ENCODE assay signal across 12 cellular contexts in the genomic region with DNA sequence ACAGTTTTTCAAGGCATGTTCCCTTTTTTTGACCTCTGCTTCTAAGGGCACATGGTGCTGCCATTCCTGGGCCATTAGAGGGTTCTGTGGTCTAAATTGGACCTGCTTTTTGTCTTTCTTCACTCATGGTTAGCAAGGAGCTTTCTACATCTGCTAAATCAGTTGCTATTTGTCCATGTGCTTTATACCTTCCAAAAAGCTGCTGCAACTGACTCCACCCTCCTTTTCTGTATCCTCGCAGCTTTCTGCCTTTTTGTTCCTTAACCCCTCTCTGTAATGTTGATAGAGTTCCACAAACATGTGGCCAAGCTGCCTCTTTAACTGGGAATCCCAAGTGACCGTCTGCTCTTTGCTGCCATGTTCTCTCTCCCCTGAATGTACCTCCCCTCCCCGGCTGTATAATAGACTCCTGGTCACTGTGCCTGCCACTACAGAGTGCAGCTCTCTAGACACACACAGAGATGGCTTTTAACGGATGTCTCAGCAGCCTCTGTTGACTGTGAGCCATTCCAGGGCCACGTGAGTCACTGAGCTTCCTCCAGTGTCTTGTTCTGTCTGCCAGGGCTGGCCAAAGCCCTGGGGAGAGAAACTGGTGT. TPM values are rescaled to one million over a fixed set of nuclear protein-coding genes. Genes with fewer than 3 reads are reported as not detected.
DNase-seq lines count a peak whose midpoint lies in the region; ATAC-seq and TF ChIP-seq lines count a peak whose summit lies in the region.
"Had no signal": no experiment of that assay in that cellular context is flagged by ENCODE, and none has a peak within 500 bp of the region (broad histone marks: within the 10 kb centered on the region; RNA-seq: fewer than 3 reads in every experiment).

No MANE protein-coding gene starts in this region.

- ATAC-seq in left lung (peak; percentile 38), upper lobe of right lung (peak; percentile 32), GM23338 (no peak), WTC11 (no peak)
- ATAC-seq: natural killer cell had no signal

- POLR2A ChIA-PET in WTC11 (lab: Charles Lee), result no interaction called here

- H4K20me1 ChIP-seq in GM23338 (replicated peaks; ENCODE audit: insufficient read depth), result no peaks in the 10 kb centered on the region

- H2AFZ ChIP-seq in GM23338, result no peak overlapping the region; the same call in 1 of the 2 replicates

- no peak overlapping the region for H3K4me3 ChIP-seq in left lung
- H3K4me3 ChIP-seq in upper lobe of right lung, result no peak overlapping the region
- H3K4me3 ChIP-seq in GM23338, result no peak overlapping the region

- peak; percentile 3 for DNase-seq in DMS53 (lab: John Stamatoyannopoulos, UW)
- DNase-seq in DMS53 treated with DMSO at 0.1 percent for 48 hours (lab: John Stamatoyannopoulos, UW; ENCODE audit: unreplicated experiment), result no peak
- no peak for DNase-seq in chondrocyte (ENCODE audit: low spot score)
- no peak for DNase-seq in left lung
- DNase-seq in upper lobe of right lung, result no peak
- no peak for DNase-seq in GM23338 (ENCODE audit: low spot score)
- no peak for DNase-seq in WTC11 (ENCODE audit: low spot score)
- no peak for DNase-seq in NCI-H2171 treated with DMSO at 0.1 percent for 48 hours (lab: John Stamatoyannopoulos, UW)
- DNase-seq: 8988T; activated naive CD4-positive, alpha-beta T cell; natural killer cell had no signal

- no peaks in the 10 kb centered on the region for H3K27me3 Mint-ChIP-seq in chondrocyte (ENCODE audit: low read depth)
- peaks cover 6% of the 10 kb centered on the region for H3K27me3 Mint-ChIP-seq in GM23338 (ENCODE audit: insufficient read depth, low read depth, poor library complexity)
- no peaks in the 10 kb centered on the region for H3K27me3 Mint-ChIP-seq in WTC11 (ENCODE audit: low read depth)

- H3K4me2 ChIP-seq in GM23338, result no peak overlapping the region

- TF ChIP-seq CTCF in chondrocyte (IDR thresholded peaks at IDR 0.05) (no peak), left lung (IDR thresholded peaks at IDR 0.05) (no peak), upper lobe of right lung (IDR thresholded peaks at IDR 0.05) (no peak), GM23338 (conservative IDR thresholded peaks at IDR 0.05; ENCODE audit: low read depth in 2 of 2) (no peak), WTC11 (IDR thresholded peaks at IDR 0.05) (no peak)

- no peaks in the 10 kb centered on the region for H3K79me2 ChIP-seq in GM23338 (replicated peaks; ENCODE audit: insufficient read depth)

- H3K4me1 Mint-ChIP-seq in chondrocyte (ENCODE audit: low read depth) (peaks cover 34% of the 10 kb centered on the region), GM23338 (no peaks in the 10 kb centered on the region), WTC11 (no peaks in the 10 kb centered on the region)
- H3K4me1 Mint-ChIP-seq: natural killer cell had no signal

- H3K27me3 ChIP-seq in left lung (no peaks in the 10 kb centered on the region), upper lobe of right lung (no peaks in the 10 kb centered on the region), GM23338 (ENCODE audit: insufficient read depth) (no peaks in the 10 kb centered on the region)

- peak overlapping the region in 1 of 2 donors; percentile 7 for H3K27ac ChIP-seq in left lung
- no peak overlapping the region for H3K27ac ChIP-seq in upper lobe of right lung
- no peak overlapping the region for H3K27ac ChIP-seq in GM23338 (ENCODE audit: low read depth)

- H3K4me1 ChIP-seq in left lung (no peaks in the 10 kb centered on the region), upper lobe of right lung (no peaks in the 10 kb centered on the region), GM23338 (ENCODE audit: insufficient read depth) (no peaks in the 10 kb centered on the region)

- H3K27ac Mint-ChIP-seq in chondrocyte (ENCODE audit: unreplicated experiment) (peak overlapping the region; percentile 79), GM23338 (no peak overlapping the region), WTC11 (no peak overlapping the region)
- H3K27ac Mint-ChIP-seq: natural killer cell had no signal

- H3K36me3 ChIP-seq in left lung, result no peaks in the 10 kb centered on the region
- H3K36me3 ChIP-seq in upper lobe of right lung, result no peaks in the 10 kb centered on the region
- no peaks in the 10 kb centered on the region for H3K36me3 ChIP-seq in GM23338 (ENCODE audit: insufficient read depth)

- H3K36me3 Mint-ChIP-seq in chondrocyte (ENCODE audit: low read depth) (no peaks in the 10 kb centered on the region), GM23338 (ENCODE audit: low read depth) (no peaks in the 10 kb centered on the region), WTC11 (no peaks in the 10 kb centered on the region)
- H3K36me3 Mint-ChIP-seq: natural killer cell had no signal

- intact Hi-C loops in left lung (cut with DNase I) (no loop called here), upper lobe of right lung (cut with DNase I) (no loop called here)

- H3K4me3 Mint-ChIP-seq in chondrocyte (ENCODE audit: unreplicated experiment), result no peak overlapping the region
- no peak overlapping the region for H3K4me3 Mint-ChIP-seq in GM23338
- H3K4me3 Mint-ChIP-seq in WTC11, result no peak overlapping the region
- H3K4me3 Mint-ChIP-seq: natural killer cell had no signal

- H3K9me3 ChIP-seq in left lung, result no peaks in the 10 kb centered on the region
- no peaks in the 10 kb centered on the region for H3K9me3 ChIP-seq in upper lobe of right lung

- no peaks in the 10 kb centered on the region for H3K9me2 ChIP-seq in GM23338 (ENCODE audit: insufficient read depth)

- H3K9me3 Mint-ChIP-seq in chondrocyte (ENCODE audit: low read depth) (no peaks in the 10 kb centered on the region), GM23338 (no peaks in the 10 kb centered on the region), WTC11 (no peaks in the 10 kb centered on the region)
- H3K9me3 Mint-ChIP-seq: natural killer cell had no signal

- H3F3A ChIP-seq in GM23338 (replicated peaks; ENCODE audit: low read depth), result no peaks in the 10 kb centered on the region

- CTCF ChIA-PET in WTC11 (lab: Charles Lee), result interaction anchor here (0.6 kb wide), 1 partner anchor 96 kb away, joined by 3 read pairs; no protein-coding TSS in a partner anchor

TF ChIP-seq in GM23338, 12 proteins besides CTCF, POLR2A, EP300 and RAD21 (continues in another document):
- TF ChIP-seq EZH2phosphoT487 (IDR thresholded peaks at IDR 0.05; ENCODE audit: unreplicated experiment), result no peak
- TF ChIP-seq, protein P1, sequence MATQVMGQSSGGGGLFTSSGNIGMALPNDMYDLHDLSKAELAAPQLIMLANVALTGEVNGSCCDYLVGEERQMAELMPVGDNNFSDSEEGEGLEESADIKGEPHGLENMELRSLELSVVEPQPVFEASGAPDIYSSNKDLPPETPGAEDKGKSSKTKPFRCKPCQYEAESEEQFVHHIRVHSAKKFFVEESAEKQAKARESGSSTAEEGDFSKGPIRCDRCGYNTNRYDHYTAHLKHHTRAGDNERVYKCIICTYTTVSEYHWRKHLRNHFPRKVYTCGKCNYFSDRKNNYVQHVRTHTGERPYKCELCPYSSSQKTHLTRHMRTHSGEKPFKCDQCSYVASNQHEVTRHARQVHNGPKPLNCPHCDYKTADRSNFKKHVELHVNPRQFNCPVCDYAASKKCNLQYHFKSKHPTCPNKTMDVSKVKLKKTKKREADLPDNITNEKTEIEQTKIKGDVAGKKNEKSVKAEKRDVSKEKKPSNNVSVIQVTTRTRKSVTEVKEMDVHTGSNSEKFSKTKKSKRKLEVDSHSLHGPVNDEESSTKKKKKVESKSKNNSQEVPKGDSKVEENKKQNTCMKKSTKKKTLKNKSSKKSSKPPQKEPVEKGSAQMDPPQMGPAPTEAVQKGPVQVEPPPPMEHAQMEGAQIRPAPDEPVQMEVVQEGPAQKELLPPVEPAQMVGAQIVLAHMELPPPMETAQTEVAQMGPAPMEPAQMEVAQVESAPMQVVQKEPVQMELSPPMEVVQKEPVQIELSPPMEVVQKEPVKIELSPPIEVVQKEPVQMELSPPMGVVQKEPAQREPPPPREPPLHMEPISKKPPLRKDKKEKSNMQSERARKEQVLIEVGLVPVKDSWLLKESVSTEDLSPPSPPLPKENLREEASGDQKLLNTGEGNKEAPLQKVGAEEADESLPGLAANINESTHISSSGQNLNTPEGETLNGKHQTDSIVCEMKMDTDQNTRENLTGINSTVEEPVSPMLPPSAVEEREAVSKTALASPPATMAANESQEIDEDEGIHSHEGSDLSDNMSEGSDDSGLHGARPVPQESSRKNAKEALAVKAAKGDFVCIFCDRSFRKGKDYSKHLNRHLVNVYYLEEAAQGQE (IDR thresholded peaks at IDR 0.05; ENCODE audit: unreplicated experiment), result no peak
- no peak for TF ChIP-seq POLR2AphosphoS5 (IDR thresholded peaks at IDR 0.05; ENCODE audit: low read depth)

TF ChIP-seq in WTC11, 78 proteins besides CTCF, POLR2A, EP300 and RAD21 (continues in another document):
- TF ChIP-seq, protein P2, sequence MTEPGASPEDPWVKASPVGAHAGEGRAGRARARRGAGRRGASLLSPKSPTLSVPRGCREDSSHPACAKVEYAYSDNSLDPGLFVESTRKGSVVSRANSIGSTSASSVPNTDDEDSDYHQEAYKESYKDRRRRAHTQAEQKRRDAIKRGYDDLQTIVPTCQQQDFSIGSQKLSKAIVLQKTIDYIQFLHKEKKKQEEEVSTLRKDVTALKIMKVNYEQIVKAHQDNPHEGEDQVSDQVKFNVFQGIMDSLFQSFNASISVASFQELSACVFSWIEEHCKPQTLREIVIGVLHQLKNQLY (CRISPR knock-in tag; IDR thresholded peaks at IDR 0.05), result no peak

RNA-seq across cellular contexts. Expression of a gene that starts 57.4 kb away (rescaled TPM):
- total RNA-seq in chondrocyte (0.82 to 2.3 TPM in 2 of 3 replicates, not detected in the other), left lung (1 to 10 TPM in 1 of 2 donors, under 1 TPM in 1; 0.41 to 1.8 TPM), upper lobe of right lung (not detected), WTC11 (2021) (2.0 to 3.1 TPM (median 2.3 TPM) in 3 replicates)
- 1.6 TPM in 2 replicates for total RNA-seq in GM23338 (2014; rRNA removed; shearing (Covaris generic))
- 2.0 and 2.5 TPM in 2 replicates for polyA plus RNA-seq in GM23338 (2016; fragmentation: Nextera tagmentation; extraction: Ambion mirVana)
- total RNA-seq: NCI-H460 had no signal

Comparison
In these comparisons a context has a peak if more than half of its experiments do, and no peak if none do; other contexts are left out.
1. ATAC-seq: peak in left lung (single experiment) and upper lobe of right lung (single experiment); none in GM23338 (single experiment) and WTC11 (single experiment).